In genomic region chr13:60335531-60335930, GRCh38 we compare ENCODE assay signal across 8 cellular contexts.
A peak's percentile ranks its signal among the peaks of the same experiment; 100 is the strongest.
DNase-seq lines count a peak whose midpoint lies in the region; ATAC-seq, FAIRE-seq and TF ChIP-seq lines count a peak whose summit lies in the region.

No MANE protein-coding gene starts in this region.

- no peak overlapping the region for H3K27ac Mint-ChIP-seq in nephron progenitor cell

- no peak for TF ChIP-seq EP300 in K562 (IDR thresholded peaks at IDR 0.05; ENCODE audit: low read length)

- H3K79me2 ChIP-seq in K562 (ENCODE audit: control insufficient read depth, insufficient read depth, low read length) = no peaks in the 10 kb centered on the region

- TF ChIP-seq CTCF in K562 (IDR thresholded peaks at IDR 0.05 in 2 of 3, conservative IDR thresholded peaks at IDR 0.05 in 1 of 3; ENCODE audit: insufficient read depth in 2 of 3, low read depth in 1 of 3, low read length in 3 of 3) (peak in 2 of 3 experiments; percentile 25 to 62; a peak in 3 of 6 replicates), nephron progenitor cell (IDR thresholded peaks at IDR 0.05) (peak; percentile 69)

- no peaks in the 10 kb centered on the region for H3K36me3 Mint-ChIP-seq in nephron progenitor cell (ENCODE audit: low read depth)

- ATAC-seq in K562 = no peak
- no peak for ATAC-seq in GM18873 (IDR thresholded peaks at IDR 0.05; ENCODE audit: low FRiP score, unreplicated experiment)
- ATAC-seq in HG02884 (IDR thresholded peaks at IDR 0.05; ENCODE audit: unreplicated experiment) = no peak

- no peak overlapping the region for H2AFZ ChIP-seq in K562 (ENCODE audit: low read depth, low read length)

- peaks cover 8% of the 10 kb centered on the region for H3K27me3 Mint-ChIP-seq in nephron progenitor cell (ENCODE audit: low read depth, poor library complexity)

- BruUV-seq in K562 (replicated peaks; lab: Mats Ljungman, UMichigan) = no TSS peak

- H3K4me2 ChIP-seq in K562 (ENCODE audit: insufficient read depth, low read length) = no peak overlapping the region

- H3K4me3 Mint-ChIP-seq in nephron progenitor cell = no peak overlapping the region

- H3K27ac ChIP-seq in K562 (ENCODE audit: extremely low read depth, low read depth, low read length) = no peak overlapping the region

- peak; percentile 48 for DNase-seq in ELR (ENCODE audit: low read depth)
- peak; percentile 16 for DNase-seq in MV-4-11 (lab: John Stamatoyannopoulos, UW)
- no peak for DNase-seq in K562 (ENCODE audit: extremely low read depth in 1 of 4, low spot score in 3 of 4)
- no peak for DNase-seq in nephron progenitor cell
- DNase-seq in HK-2 (ENCODE audit: unreplicated experiment) = no peak
- DNase-seq in cortex of kidney (lab: John Stamatoyannopoulos, UW) = no peak

- no peaks in the 10 kb centered on the region for H3K9me1 ChIP-seq in K562 (ENCODE audit: control insufficient read depth, insufficient read depth, low read length)

- H3K4me1 Mint-ChIP-seq in nephron progenitor cell = no peaks in the 10 kb centered on the region

- no peaks in the 10 kb centered on the region for H3K36me3 ChIP-seq in K562 (ENCODE audit: control insufficient read depth, insufficient read depth, low read length)

- POLR2A ChIA-PET in K562 (lab: Yijun Ruan, JAX) = no interaction called here

- WGBS in K562 (ENCODE audit: insufficient coverage, low coverage, missing lambda C conversion rate) = 0% methylated on average over 1 of the region's 1 CpG

- no peak for TF ChIP-seq POLR2A in K562 (conservative IDR thresholded peaks at IDR 0.05)

- H3K4me1 ChIP-seq in K562 (replicated peaks in 1 of 2; ENCODE audit: control insufficient read depth in 2 of 2, insufficient read depth in 2 of 2, low read length in 2 of 2) = no peaks in the 10 kb centered on the region; a peak in 1 of 5 replicates

- TF ChIP-seq RAD21 in K562 (CRISPR knock-in tag; conservative IDR thresholded peaks at IDR 0.05 in 1 of 2, IDR thresholded peaks at IDR 0.05 in 1 of 2) = peak; percentile 66 to 70

- H4K20me1 ChIP-seq in K562 (replicated peaks; ENCODE audit: control insufficient read depth, insufficient read depth, low read length) = no peaks in the 10 kb centered on the region

- no peak overlapping the region for H3K9ac ChIP-seq in K562 (ENCODE audit: insufficient read depth in 1 of 2, low read depth in 2 of 2, low read length in 2 of 2)

- in situ Hi-C loops in K562 (cut with MboI) = loop anchor here (10.0 to 25.0 kb wide), 2 partner anchors 661 to 948 kb away; no protein-coding TSS in a partner anchor

- CTCF ChIA-PET in K562 (lab: Yijun Ruan, JAX; ENCODE audit: low intra/inter-chr PET ratio) = no interaction called here

- H3K9me3 ChIP-seq in K562 (replicated peaks; ENCODE audit: control insufficient read depth, insufficient read depth, low read depth, low read length) = no peaks in the 10 kb centered on the region

- no peak overlapping the region for H3K4me3 ChIP-seq in K562

- no peak for FAIRE-seq in K562 (lab: Jason Lieb, UNC)

- H3K9me3 Mint-ChIP-seq in nephron progenitor cell = peaks cover 3% of the 10 kb centered on the region

- intact Hi-C loops in K562 (cut with micrococcal nuclease) = loop anchor here (5.0 kb wide), 1 partner anchor 97 kb away; no protein-coding TSS in a partner anchor

- no peaks in the 10 kb centered on the region for H3K27me3 ChIP-seq in K562 (ENCODE audit: control insufficient read depth in 2 of 2, insufficient read depth in 2 of 2, low read length in 2 of 2)

TF ChIP-seq in K562, 482 proteins besides CTCF, POLR2A, EP300 and RAD21 (continues in another document):
- no peak for TF ChIP-seq SMAD2 (IDR thresholded peaks at IDR 0.05; ENCODE audit: low read depth, low read length)
- no peak for TF ChIP-seq U2AF1 (optimal IDR thresholded peaks at IDR 0.05; ENCODE audit: low read depth, low read length)
- TF ChIP-seq POLR2AphosphoS5 (IDR thresholded peaks at IDR 0.05; ENCODE audit: control insufficient read depth, insufficient read depth, low read depth, low read length) = no peak
- no peak for TF ChIP-seq KLF16 (IDR thresholded peaks at IDR 0.05)
- no peak for TF ChIP-seq SMARCB1 (IDR thresholded peaks at IDR 0.05; ENCODE audit: insufficient read length, low read depth)
- TF ChIP-seq CHD4 (IDR thresholded peaks at IDR 0.05; ENCODE audit: insufficient read depth, insufficient replicate concordance, low read depth, low read length, poor library complexity, severe bottlenecking) = no peak
- no peak for TF ChIP-seq DPF2 (IDR thresholded peaks at IDR 0.05)
- TF ChIP-seq GABPA (tag; conservative IDR thresholded peaks at IDR 0.05; ENCODE audit: low read depth) = no peak
- no peak for TF ChIP-seq PHF21A (IDR thresholded peaks at IDR 0.05; ENCODE audit: borderline replicate concordance, low read depth)
- no peak for TF ChIP-seq SETDB1 (IDR thresholded peaks at IDR 0.05; ENCODE audit: low read length)
- TF ChIP-seq TAL1 (IDR thresholded peaks at IDR 0.05) = no peak
- no peak for TF ChIP-seq NFXL1 (CRISPR knock-in tag; IDR thresholded peaks at IDR 0.05)
- TF ChIP-seq ZNF316 (IDR thresholded peaks at IDR 0.05) = peak; percentile 92
- TF ChIP-seq UBTF (IDR thresholded peaks at IDR 0.05; ENCODE audit: borderline replicate concordance in 1 of 2, low read depth in 2 of 2, low read length in 2 of 2) = no peak
- no peak for TF ChIP-seq NELFE (IDR thresholded peaks at IDR 0.05; ENCODE audit: insufficient read depth, insufficient read length)
- TF ChIP-seq ETS1 (conservative IDR thresholded peaks at IDR 0.05; ENCODE audit: control insufficient read depth, low read depth, low read length) = no peak
- TF ChIP-seq ZNF41 (CRISPR knock-in tag; conservative IDR thresholded peaks at IDR 0.05) = no peak
- no peak for TF ChIP-seq ZNF224 (CRISPR knock-in tag; IDR thresholded peaks at IDR 0.05)
- TF ChIP-seq BDP1 (IDR thresholded peaks at IDR 0.05; ENCODE audit: insufficient read depth, insufficient read length) = no peak
- TF ChIP-seq MAFF (IDR thresholded peaks at IDR 0.05; ENCODE audit: low read length) = peak; percentile 26; the same call in 1 of the 2 replicates
- no peak for TF ChIP-seq FOXO4 (CRISPR knock-in tag; IDR thresholded peaks at IDR 0.05)
- no peak for TF ChIP-seq EGR1 (conservative IDR thresholded peaks at IDR 0.05)
- no peak for TF ChIP-seq PTTG1 (tag; IDR thresholded peaks at IDR 0.05; ENCODE audit: low read depth)
- no peak for TF ChIP-seq CEBPB (tag; IDR thresholded peaks at IDR 0.05)
- peak; percentile 69 for TF ChIP-seq MAFG (tag; conservative IDR thresholded peaks at IDR 0.05)
- no peak for TF ChIP-seq ZNF699 (CRISPR knock-in tag; IDR thresholded peaks at IDR 0.05; ENCODE audit: insufficient replicate concordance)
- no peak for TF ChIP-seq KLF13 (tag; IDR thresholded peaks at IDR 0.05; ENCODE audit: borderline replicate concordance, low read depth)
- peak; percentile 40; the same call in 1 of the 2 replicates for TF ChIP-seq DEAF1 (CRISPR knock-in tag; IDR thresholded peaks at IDR 0.05)

Comparison
In these comparisons a context has a peak if more than half of its experiments do, and no peak if none do; other contexts are left out.
1. DNase-seq: peak in ELR (single experiment) and MV-4-11 (single experiment); none in K562 (0 of 4), nephron progenitor cell (single experiment), HK-2 (single experiment) and cortex of kidney (single experiment).